Comparison of ENCODE assay signal across 1 cellular context in the genomic region with DNA sequence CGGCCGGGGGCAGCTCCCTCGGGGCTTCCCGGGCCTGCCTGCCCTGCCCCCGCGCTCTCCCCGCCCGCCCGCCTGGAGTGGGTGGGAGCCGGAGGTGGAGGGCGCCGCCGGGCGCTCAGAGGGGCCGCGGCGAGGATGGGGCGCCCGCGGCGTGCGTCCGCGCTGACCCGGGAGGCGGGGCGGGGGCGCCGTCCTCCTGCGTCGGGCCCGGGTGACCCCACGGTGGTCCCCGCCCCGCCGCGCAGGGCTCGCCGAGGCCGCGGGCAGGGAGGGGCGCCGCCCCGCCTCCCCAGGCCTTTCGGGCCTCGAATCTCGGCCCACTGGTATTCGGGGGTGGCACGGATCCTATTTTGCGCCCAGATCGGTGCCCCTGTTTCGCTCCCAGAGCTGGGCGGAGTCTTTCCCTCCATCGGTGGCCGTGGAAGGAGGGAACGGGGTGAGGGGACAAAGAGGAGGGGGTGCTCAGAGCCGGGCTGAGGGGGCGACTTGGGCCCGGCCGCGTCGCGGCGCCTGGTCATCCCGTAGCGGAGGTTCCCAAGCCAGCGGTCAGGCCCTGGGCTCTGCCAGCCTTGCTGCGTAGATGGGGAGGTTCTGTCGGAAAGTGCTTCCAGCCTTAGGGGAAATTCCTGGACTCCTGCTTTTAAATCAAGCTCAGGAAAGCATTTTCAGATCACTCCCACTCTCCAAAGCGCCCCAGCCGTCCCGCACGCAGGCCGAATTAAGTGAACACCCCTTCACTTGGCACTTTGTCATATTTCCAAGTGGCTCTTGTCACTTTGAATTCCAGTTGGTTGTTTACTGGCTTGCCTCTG.
TF ChIP-seq lines count a peak whose summit lies in the region.

No MANE protein-coding gene starts in this region.

TF ChIP-seq in WTC11, 78 proteins besides CTCF, POLR2A, EP300 and RAD21 (continued from another document):
- TF ChIP-seq, protein P1, sequence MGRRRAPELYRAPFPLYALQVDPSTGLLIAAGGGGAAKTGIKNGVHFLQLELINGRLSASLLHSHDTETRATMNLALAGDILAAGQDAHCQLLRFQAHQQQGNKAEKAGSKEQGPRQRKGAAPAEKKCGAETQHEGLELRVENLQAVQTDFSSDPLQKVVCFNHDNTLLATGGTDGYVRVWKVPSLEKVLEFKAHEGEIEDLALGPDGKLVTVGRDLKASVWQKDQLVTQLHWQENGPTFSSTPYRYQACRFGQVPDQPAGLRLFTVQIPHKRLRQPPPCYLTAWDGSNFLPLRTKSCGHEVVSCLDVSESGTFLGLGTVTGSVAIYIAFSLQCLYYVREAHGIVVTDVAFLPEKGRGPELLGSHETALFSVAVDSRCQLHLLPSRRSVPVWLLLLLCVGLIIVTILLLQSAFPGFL (CRISPR knock-in tag; IDR thresholded peaks at IDR 0.05; ENCODE audit: borderline replicate concordance), result no peak
- no peak for TF ChIP-seq STAT6 (CRISPR knock-in tag; conservative IDR thresholded peaks at IDR 0.05; ENCODE audit: low read depth)
- TF ChIP-seq, protein P2, sequence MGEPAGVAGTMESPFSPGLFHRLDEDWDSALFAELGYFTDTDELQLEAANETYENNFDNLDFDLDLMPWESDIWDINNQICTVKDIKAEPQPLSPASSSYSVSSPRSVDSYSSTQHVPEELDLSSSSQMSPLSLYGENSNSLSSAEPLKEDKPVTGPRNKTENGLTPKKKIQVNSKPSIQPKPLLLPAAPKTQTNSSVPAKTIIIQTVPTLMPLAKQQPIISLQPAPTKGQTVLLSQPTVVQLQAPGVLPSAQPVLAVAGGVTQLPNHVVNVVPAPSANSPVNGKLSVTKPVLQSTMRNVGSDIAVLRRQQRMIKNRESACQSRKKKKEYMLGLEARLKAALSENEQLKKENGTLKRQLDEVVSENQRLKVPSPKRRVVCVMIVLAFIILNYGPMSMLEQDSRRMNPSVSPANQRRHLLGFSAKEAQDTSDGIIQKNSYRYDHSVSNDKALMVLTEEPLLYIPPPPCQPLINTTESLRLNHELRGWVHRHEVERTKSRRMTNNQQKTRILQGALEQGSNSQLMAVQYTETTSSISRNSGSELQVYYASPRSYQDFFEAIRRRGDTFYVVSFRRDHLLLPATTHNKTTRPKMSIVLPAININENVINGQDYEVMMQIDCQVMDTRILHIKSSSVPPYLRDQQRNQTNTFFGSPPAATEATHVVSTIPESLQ (CRISPR knock-in tag; IDR thresholded peaks at IDR 0.05), result no peak
- no peak for TF ChIP-seq IRF2 (CRISPR knock-in tag; IDR thresholded peaks at IDR 0.05; ENCODE audit: borderline replicate concordance, low read depth)
- no peak for TF ChIP-seq NFYB (CRISPR knock-in tag; conservative IDR thresholded peaks at IDR 0.05; ENCODE audit: low read depth)
- no peak for TF ChIP-seq ZNF425 (CRISPR knock-in tag; conservative IDR thresholded peaks at IDR 0.05)
- no peak for TF ChIP-seq SOX15 (CRISPR knock-in tag; IDR thresholded peaks at IDR 0.05)
- TF ChIP-seq NR1H2 (CRISPR knock-in tag; IDR thresholded peaks at IDR 0.05), result no peak
- peak; percentile 11; the same call in 1 of the 2 replicates for TF ChIP-seq FOXK1 (CRISPR knock-in tag; IDR thresholded peaks at IDR 0.05)
- TF ChIP-seq, protein P3, sequence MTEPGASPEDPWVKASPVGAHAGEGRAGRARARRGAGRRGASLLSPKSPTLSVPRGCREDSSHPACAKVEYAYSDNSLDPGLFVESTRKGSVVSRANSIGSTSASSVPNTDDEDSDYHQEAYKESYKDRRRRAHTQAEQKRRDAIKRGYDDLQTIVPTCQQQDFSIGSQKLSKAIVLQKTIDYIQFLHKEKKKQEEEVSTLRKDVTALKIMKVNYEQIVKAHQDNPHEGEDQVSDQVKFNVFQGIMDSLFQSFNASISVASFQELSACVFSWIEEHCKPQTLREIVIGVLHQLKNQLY (CRISPR knock-in tag; IDR thresholded peaks at IDR 0.05), result no peak
- no peak for TF ChIP-seq CREB1 (CRISPR knock-in tag; IDR thresholded peaks at IDR 0.05)
- TF ChIP-seq MYBL2 (CRISPR knock-in tag; IDR thresholded peaks at IDR 0.05), result peak; percentile 67; the same call in 1 of the 2 replicates
- TF ChIP-seq ZNF532 (CRISPR knock-in tag; IDR thresholded peaks at IDR 0.05; ENCODE audit: borderline replicate concordance), result no peak
- no peak for TF ChIP-seq NFE2L1 (CRISPR knock-in tag; IDR thresholded peaks at IDR 0.05)
- TF ChIP-seq CBFB (CRISPR knock-in tag; IDR thresholded peaks at IDR 0.05; ENCODE audit: low read depth), result no peak
- TF ChIP-seq NFATC4 (CRISPR knock-in tag; IDR thresholded peaks at IDR 0.05), result no peak
- 0 out of 2 replicates have a peak, but pooled peaks have one; percentile 24 for TF ChIP-seq MAX (CRISPR knock-in tag; IDR thresholded peaks at IDR 0.05)
- TF ChIP-seq HMGA2 (CRISPR knock-in tag; IDR thresholded peaks at IDR 0.05), result no peak
- no peak for TF ChIP-seq FOXP1 (CRISPR knock-in tag; IDR thresholded peaks at IDR 0.05; ENCODE audit: borderline replicate concordance)
- TF ChIP-seq, protein P4, sequence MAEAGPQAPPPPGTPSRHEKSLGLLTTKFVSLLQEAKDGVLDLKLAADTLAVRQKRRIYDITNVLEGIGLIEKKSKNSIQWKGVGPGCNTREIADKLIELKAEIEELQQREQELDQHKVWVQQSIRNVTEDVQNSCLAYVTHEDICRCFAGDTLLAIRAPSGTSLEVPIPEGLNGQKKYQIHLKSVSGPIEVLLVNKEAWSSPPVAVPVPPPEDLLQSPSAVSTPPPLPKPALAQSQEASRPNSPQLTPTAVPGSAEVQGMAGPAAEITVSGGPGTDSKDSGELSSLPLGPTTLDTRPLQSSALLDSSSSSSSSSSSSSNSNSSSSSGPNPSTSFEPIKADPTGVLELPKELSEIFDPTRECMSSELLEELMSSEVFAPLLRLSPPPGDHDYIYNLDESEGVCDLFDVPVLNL (CRISPR knock-in tag; IDR thresholded peaks at IDR 0.05; ENCODE audit: borderline replicate concordance, low read depth), result 0 out of 2 replicates have a peak, but pooled peaks have one; percentile 1
- TF ChIP-seq TP53 (CRISPR knock-in tag; IDR thresholded peaks at IDR 0.05), result no peak
- no peak for TF ChIP-seq GRHL2 (CRISPR knock-in tag; IDR thresholded peaks at IDR 0.05; ENCODE audit: insufficient replicate concordance, severe bottlenecking)
- 0 out of 2 replicates have a peak, but pooled peaks have one; percentile 29 for TF ChIP-seq TCF7 (CRISPR knock-in tag; IDR thresholded peaks at IDR 0.05; ENCODE audit: low read depth)
- no peak for TF ChIP-seq ATF3 (CRISPR knock-in tag; conservative IDR thresholded peaks at IDR 0.05)
- no peak for TF ChIP-seq ZNF232 (CRISPR knock-in tag; IDR thresholded peaks at IDR 0.05)
